8 cellular contexts compared by ENCODE assay signal in genomic region chr14:23093993-23094665, GRCh38. TPM values are rescaled to one million over a fixed set of nuclear protein-coding genes. Genes with fewer than 3 reads are reported as not detected.
DNase-seq lines count a peak whose midpoint lies in the region; ATAC-seq and TF ChIP-seq lines count a peak whose summit lies in the region.

No MANE protein-coding gene starts in this region.

- H3K27me3 Mint-ChIP-seq in natural killer cell (ENCODE audit: low read depth in 2 of 2), result no peaks in the 10 kb centered on the region

- no peaks in the 10 kb centered on the region for H3K9me3 Mint-ChIP-seq in natural killer cell

- peaks cover under 1 to 59% of the 10 kb centered on the region in 2 donors for H3K36me3 ChIP-seq in left lung
- peaks cover 3 to 31% of the 10 kb centered on the region in 2 donors for H3K36me3 ChIP-seq in vagina

- H3K27me3 ChIP-seq in left lung (no peaks in the 10 kb centered on the region), vagina (no peaks in the 10 kb centered on the region)

- no peak overlapping the region for H3K4me3 Mint-ChIP-seq in natural killer cell

- no peak for ATAC-seq in left lung
- ATAC-seq in natural killer cell, result no peak

- peaks cover 22 to 27% of the 10 kb centered on the region in 2 donors for H3K4me1 Mint-ChIP-seq in natural killer cell

- no peak for TF ChIP-seq POLR2A in vagina (IDR thresholded peaks at IDR 0.05)

- H3K36me3 Mint-ChIP-seq in natural killer cell, result peaks cover 7% of the 10 kb centered on the region

- no peak for TF ChIP-seq CTCF in left lung (IDR thresholded peaks at IDR 0.05)
- TF ChIP-seq CTCF in vagina (IDR thresholded peaks at IDR 0.05), result no peak
- TF ChIP-seq CTCF in natural killer cell (IDR thresholded peaks at IDR 0.05), result no peak

- H3K4me1 ChIP-seq in left lung, result peaks cover 15 to 74% of the 10 kb centered on the region in 2 donors
- peaks cover 42% of the 10 kb centered on the region for H3K4me1 ChIP-seq in vagina

- intact Hi-C loops in left lung (cut with DNase I), result no loop called here
- intact Hi-C loops in vagina (cut with DNase I), result no loop called here
- intact Hi-C loops in natural killer cell (cut with micrococcal nuclease), result loop anchor here (2.0 to 10.0 kb wide), 3 partner anchors 23 to 211 kb away; partner anchors contain the start of genes BCL2L2, PPP1R3E and PSMB5

- H3K9me3 ChIP-seq in left lung (no peaks in the 10 kb centered on the region), vagina (no peaks in the 10 kb centered on the region)

- no peak overlapping the region for H3K27ac Mint-ChIP-seq in natural killer cell

- peak; percentile 71 for DNase-seq in stimulated activated CD4-positive, alpha-beta T cell treated with anti-CD3 and anti-CD28 coated beads, Interleukin-4, amount 100 ng/mL, for 1 hour
- DNase-seq in stimulated activated CD4-positive, alpha-beta T cell treated with anti-CD3 and anti-CD28 coated beads, Interleukin-4, amount 100 ng/mL, for 24 hours, result no peak
- DNase-seq in left lung (no peak), vagina (ENCODE audit: extremely low spot score in 2 of 2) (peak; percentile 37 to 77), CD1c-positive myeloid dendritic cell (ENCODE audit: extremely low spot score) (no peak), natural killer cell (no peak), UCSD-AML1 (lab: John Stamatoyannopoulos, UW; ENCODE audit: unreplicated experiment) (no peak)

- peak overlapping the region; percentile 98 for H3K27ac ChIP-seq in angular gyrus (ENCODE audit: low read depth, low read length)
- H3K27ac ChIP-seq in left lung, result peak overlapping the region; percentile 96 to 98
- peak overlapping the region; percentile 99 for H3K27ac ChIP-seq in vagina

- H3K4me3 ChIP-seq in left lung (peak overlapping the region; percentile 79 to 93), vagina (peak overlapping the region; percentile 88)

RNA-seq across cellular contexts. Expression of gene ACIN1, which starts 0.8 kb away (rescaled TPM):
- 100 to 1,000 TPM; 137 to 159 TPM for total RNA-seq in left lung
- 121 TPM for total RNA-seq in vagina
- total RNA-seq in natural killer cell, result 100 to 1,000 TPM; 321 to 395 (median 347) TPM

RNA-seq across cellular contexts. Expression of gene C14orf119, which starts 1.2 kb away (rescaled TPM):
- total RNA-seq in left lung (10 to 100 TPM; 52.6 to 67.6 TPM), vagina (13.8 TPM), natural killer cell (10 to 100 TPM; 10.6 to 19.0 (median 14.7) TPM)

RNA-seq across cellular contexts. Expression of gene CIROP, which starts 10.7 kb away (rescaled TPM):
- total RNA-seq in left lung (not detected), vagina (not detected), natural killer cell (not detected)

RNA-seq across cellular contexts. Expression of gene CEBPE, which starts 24.9 kb away (rescaled TPM):
- 1 to 10 TPM in 1 of 2 donors, under 1 TPM in 1; 0.26 to 1.0 TPM for total RNA-seq in left lung
- total RNA-seq in vagina, result not detected
- total RNA-seq in natural killer cell, result not detected

RNA-seq across cellular contexts. Expression of gene CDH24, which starts 36.8 kb away (rescaled TPM):
- 1 to 10 TPM; 6.1 to 9.2 TPM for total RNA-seq in left lung
- 5.4 TPM for total RNA-seq in vagina
- total RNA-seq in natural killer cell, result 1 to 10 TPM; 1.9 to 4.9 (median 2.8) TPM

Comparison
In these comparisons a context has a peak if more than half of its experiments do, and no peak if none do; other contexts are left out.
1. DNase-seq: peak in stimulated activated CD4-positive, alpha-beta T cell treated with anti-CD3 and anti-CD28 coated beads, Interleukin-4, amount 100 ng/mL, for 1 hour (single experiment) and vagina (2 of 2); none in stimulated activated CD4-positive, alpha-beta T cell treated with anti-CD3 and anti-CD28 coated beads, Interleukin-4, amount 100 ng/mL, for 24 hours (single experiment), left lung (0 of 2), CD1c-positive myeloid dendritic cell (single experiment), natural killer cell (single experiment) and UCSD-AML1 (single experiment).
2. Peak in every context shown above with its lines, with median percentiles within 50 percentile points of each other: H3K27ac ChIP-seq.